Comparison of ENCODE assay signal across 10 cellular contexts in genomic region chr12:124011435-124012124, GRCh38.
"Had no signal": no experiment of that assay in that cellular context is flagged by ENCODE, and none has a peak within 500 bp of the region (broad histone marks: within the 10 kb centered on the region; RNA-seq: fewer than 3 reads in every experiment).

No MANE protein-coding gene starts in this region.

- H3K9ac ChIP-seq: GM23248, KMS-11 had no signal

- H3K4me3 Mint-ChIP-seq: HFFc6, IgD-negative memory B cell had no signal

- DNase-seq: GM23248, GOT3, H7, HFFc6, KBM-7 had no signal

- H3K27ac Mint-ChIP-seq: HFFc6, IgD-negative memory B cell had no signal

- H3K4me1 ChIP-seq: HAP-1 had no signal

- ATAC-seq: HCT116 had no signal

- H3K4me3 ChIP-seq: GM23248, HAP-1 had no signal

- H2AFZ ChIP-seq: GM23248 had no signal

- H3K27me3 Mint-ChIP-seq: IgD-negative memory B cell had no signal

- H3K9me3 ChIP-seq: HAP-1 had no signal

- H3K4me2 ChIP-seq: KMS-11 had no signal

- H3K27ac ChIP-seq: GM23248, HL-60, KMS-11 had no signal
